8 cellular contexts compared by ENCODE assay signal in the genomic region with DNA sequence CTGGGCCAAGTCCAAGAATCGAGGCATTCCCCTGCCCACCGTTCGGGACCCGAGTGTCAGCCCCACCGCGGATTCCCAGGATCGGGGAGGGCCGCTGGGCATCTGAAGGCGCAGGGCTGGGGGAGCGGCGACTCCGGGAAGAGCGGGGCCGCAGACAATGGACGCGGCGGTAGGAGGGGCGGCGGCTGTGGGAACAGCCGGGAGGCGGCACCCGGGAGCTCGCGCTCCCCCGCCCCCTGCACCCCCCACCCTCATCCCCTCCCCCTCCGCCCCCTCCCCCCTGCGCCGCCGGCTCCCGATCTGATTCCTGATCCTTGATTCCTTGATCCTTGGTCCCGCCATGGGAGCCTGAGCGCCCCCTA. TPM values are rescaled to one million over a fixed set of nuclear protein-coding genes. Genes with fewer than 3 reads are reported as not detected.
A peak's percentile ranks its signal among the peaks of the same experiment; 100 is the strongest.
DNase-seq lines count a peak whose midpoint lies in the region; ATAC-seq and TF ChIP-seq lines count a peak whose summit lies in the region.

Gene VANGL2 (plus strand): TSS at position 281 of the 362 bp plus-strand sequence. CDS start 15,274 bp downstream, outside the sequence.

- no peak for TF ChIP-seq POLR2A in uterus (IDR thresholded peaks at IDR 0.05)

- H3K36me3 ChIP-seq in cardiac muscle cell: no peaks in the 10 kb centered on the region
- no peaks in the 10 kb centered on the region for H3K36me3 ChIP-seq in uterus

- peak within 1 kb of the TSS; percentile 79 for H3K4me3 ChIP-seq in cardiac muscle cell
- H3K4me3 ChIP-seq in uterus: peak within 1 kb of the TSS; percentile 61 to 71

- H3K27me3 Mint-ChIP-seq in activated naive CD4-positive, alpha-beta T cell treated with anti-CD3 and anti-CD28 coated beads, Interleukin-2, amount 50 U/mL, for 24 hours: peaks cover 12% of the 10 kb centered on the region

- peak within 1 kb of the TSS; percentile 60 for H3K4me3 Mint-ChIP-seq in activated naive CD4-positive, alpha-beta T cell treated with anti-CD3 and anti-CD28 coated beads, Interleukin-2, amount 50 U/mL, for 24 hours

- H3K9me3 Mint-ChIP-seq in activated naive CD4-positive, alpha-beta T cell treated with anti-CD3 and anti-CD28 coated beads, Interleukin-2, amount 50 U/mL, for 24 hours: no peaks in the 10 kb centered on the region

- H3K27me3 ChIP-seq in cardiac muscle cell: no peaks in the 10 kb centered on the region
- no peaks in the 10 kb centered on the region for H3K27me3 ChIP-seq in uterus

- no peak for TF ChIP-seq CTCF in cardiac muscle cell (IDR thresholded peaks at IDR 0.05; ENCODE audit: low read depth, low read length)
- no peak for TF ChIP-seq CTCF in omental fat pad (IDR thresholded peaks at IDR 0.05)
- TF ChIP-seq CTCF in uterus (IDR thresholded peaks at IDR 0.05): peak in 1 of 4 experiments; percentile 5

- peak; percentile 93 for ATAC-seq in omental fat pad (ENCODE audit: low FRiP score)
- no peak for ATAC-seq in HG02623 (IDR thresholded peaks at IDR 0.05; ENCODE audit: unreplicated experiment)

- H3K27ac ChIP-seq in cardiac muscle cell: peak within 1 kb of the TSS; percentile 68
- peak within 1 kb of the TSS; percentile 77 for H3K27ac ChIP-seq in uterus

- H3K4me1 Mint-ChIP-seq in activated naive CD4-positive, alpha-beta T cell treated with anti-CD3 and anti-CD28 coated beads, Interleukin-2, amount 50 U/mL, for 24 hours: peaks cover 12% of the 10 kb centered on the region

- DNase-seq in NCI-H2081 (lab: John Stamatoyannopoulos, UW): peak; percentile 50 to 55
- DNase-seq in NCI-H2081 treated with DMSO at 0.1 percent for 48 hours (lab: John Stamatoyannopoulos, UW): no peak
- DNase-seq in NCI-H510A (lab: John Stamatoyannopoulos, UW): peak; percentile 47
- DNase-seq in cardiac muscle cell (ENCODE audit: low read depth in 1 of 2, low spot score in 1 of 2): peak; percentile 86 to 89
- DNase-seq in omental fat pad (ENCODE audit: low spot score): no peak
- DNase-seq in uterus: peak; percentile 81 to 87

- H3K27ac Mint-ChIP-seq in activated naive CD4-positive, alpha-beta T cell treated with anti-CD3 and anti-CD28 coated beads, Interleukin-2, amount 50 U/mL, for 24 hours: no peak within 1 kb of the TSS

- intact Hi-C loops in uterus (cut with DNase I; ENCODE audit: low total_unique reads): no loop called here

- no peaks in the 10 kb centered on the region for H3K9me3 ChIP-seq in cardiac muscle cell (ENCODE audit: low read depth)
- no peaks in the 10 kb centered on the region for H3K9me3 ChIP-seq in uterus

- no peaks in the 10 kb centered on the region for H3K36me3 Mint-ChIP-seq in activated naive CD4-positive, alpha-beta T cell treated with anti-CD3 and anti-CD28 coated beads, Interleukin-2, amount 50 U/mL, for 24 hours

- peaks cover 33% of the 10 kb centered on the region for H3K4me1 ChIP-seq in cardiac muscle cell (ENCODE audit: low read depth)
- H3K4me1 ChIP-seq in uterus: no peaks in the 10 kb centered on the region

RNA-seq across cellular contexts. Expression of gene VANGL2, which starts in this region (rescaled TPM):
- 14.1 and 24.6 TPM in 2 replicates for total RNA-seq in cardiac muscle cell
- polyA plus RNA-seq in cardiac muscle cell: 15.2 and 22.0 TPM in 2 replicates
- 1 to 10 TPM in 2 of 4 donors, under 1 TPM in 2; 0.36 to 2.0 (median 1.0) TPM for total RNA-seq in omental fat pad
- total RNA-seq in uterus: 10 to 100 TPM in 1 of 4 donors, 1 to 10 TPM in 2, under 1 TPM in 1; 0.26 to 14.1 (median 4.7) TPM

Comparison
In these comparisons a context has a peak if more than half of its experiments do, and no peak if none do; other contexts are left out.
1. DNase-seq: peak in NCI-H2081 (2 of 2), NCI-H510A (single experiment), cardiac muscle cell (2 of 2) and uterus (2 of 2); none in NCI-H2081 treated with DMSO at 0.1 percent for 48 hours (single experiment) and omental fat pad (single experiment).